11 cellular contexts compared by ENCODE assay signal in the genomic region with DNA sequence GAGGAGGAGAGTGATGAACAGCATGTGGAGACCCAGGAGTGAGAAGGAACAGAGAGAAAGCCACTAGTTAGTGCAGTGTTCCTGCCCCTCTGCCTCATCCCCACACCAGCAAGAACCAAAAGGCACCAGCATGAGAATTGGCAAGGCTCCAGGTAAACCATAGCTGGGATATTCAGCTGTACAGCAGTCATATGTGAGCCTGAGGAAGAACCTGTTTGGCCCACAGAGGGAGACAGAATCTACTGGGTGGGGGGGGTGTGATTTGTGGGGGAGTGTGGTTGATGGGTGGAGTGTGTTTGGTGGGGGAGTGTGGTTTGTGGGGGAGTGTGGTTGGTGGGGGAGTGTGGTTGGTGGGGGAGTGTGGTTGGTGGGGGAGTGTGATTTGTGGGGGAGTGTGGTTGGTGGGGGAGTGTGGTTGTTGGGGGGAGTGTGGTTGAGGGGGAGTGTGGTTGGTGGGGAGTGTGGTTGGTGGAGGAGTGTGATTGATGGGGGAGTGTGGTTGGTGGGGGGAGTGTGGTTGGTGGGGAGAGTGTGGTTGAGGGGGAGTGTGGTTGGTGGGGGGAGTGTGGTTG. TPM values are rescaled to one million over a fixed set of nuclear protein-coding genes. Genes with fewer than 3 reads are reported as not detected.
DNase-seq lines count a peak whose midpoint lies in the region; ATAC-seq and TF ChIP-seq lines count a peak whose summit lies in the region.
"Had no signal": no experiment of that assay in that cellular context is flagged by ENCODE, and none has a peak within 500 bp of the region (broad histone marks: within the 10 kb centered on the region; RNA-seq: fewer than 3 reads in every experiment).

No MANE protein-coding gene starts in this region.

- no peak overlapping the region for H3K18ac ChIP-seq in H9 (ENCODE audit: insufficient read length, low read depth, low read length)

- no peaks in the 10 kb centered on the region for H3K9me3 Mint-ChIP-seq in H9
- H3K9me3 Mint-ChIP-seq in activated CD8-positive, alpha-beta T cell treated with anti-CD3 and anti-CD28 coated beads, Interleukin-2, amount 10 ng/mL, durations not matched to agents 7 days and 5 days (ENCODE audit: insufficient read depth): peaks cover 6% of the 10 kb centered on the region

- POLR2A ChIA-PET in activated CD8-positive, alpha-beta T cell treated with anti-CD3 and anti-CD28 coated beads, Interleukin-2, amount 10 ng/mL, durations not matched to agents 7 days and 5 days (lab: Charles Lee): interaction anchor here (0.7 kb wide), 1 partner anchor 527 kb away, joined by 4 read pairs; no protein-coding TSS in a partner anchor

- H3T11ph ChIP-seq in H9 (ENCODE audit: low read length): no peak overlapping the region

- no peak overlapping the region for H3K14ac ChIP-seq in H9 (ENCODE audit: insufficient read depth, low read length)

- H3K79me1 ChIP-seq in H9 (ENCODE audit: insufficient read depth, low read depth, low read length, poor library complexity, severe bottlenecking): no peaks in the 10 kb centered on the region

- CTCF ChIA-PET in activated CD8-positive, alpha-beta T cell treated with anti-CD3 and anti-CD28 coated beads, Interleukin-2, amount 10 ng/mL, durations not matched to agents 7 days and 5 days (lab: Charles Lee): interaction anchor here (0.7 kb wide), 1 partner anchor 247 kb away, joined by 3 read pairs; no protein-coding TSS in a partner anchor

- H2BK5ac ChIP-seq in H9 (ENCODE audit: insufficient read length, low read length): no peak overlapping the region

- no peak overlapping the region for H3K23ac ChIP-seq in H9 (ENCODE audit: insufficient read length, low read depth, low read length)

- no peak overlapping the region for H3K4me3 Mint-ChIP-seq in H9
- peak overlapping the region; percentile 39 for H3K4me3 Mint-ChIP-seq in activated CD8-positive, alpha-beta T cell treated with anti-CD3 and anti-CD28 coated beads, Interleukin-2, amount 10 ng/mL, durations not matched to agents 7 days and 5 days

- no peaks in the 10 kb centered on the region for H3K9me3 ChIP-seq in H9 (ENCODE audit: control insufficient read depth, low read depth, low read length)
- H3K9me3 ChIP-seq: thyroid gland had no signal

- no peak overlapping the region for H2BK20ac ChIP-seq in H9 (ENCODE audit: low read depth, low read length, poor library complexity, severe bottlenecking)

- no peak overlapping the region for H3K56ac ChIP-seq in H9 (ENCODE audit: insufficient read length, low read depth, low read length)

- H4K5ac ChIP-seq in H9 (ENCODE audit: insufficient read length, low read depth, low read length): no peak overlapping the region

- H3K27ac ChIP-seq in H9 (ENCODE audit: insufficient read length, low read depth, low read length): no peak overlapping the region
- H3K27ac ChIP-seq in foreskin keratinocyte: peak overlapping the region; percentile 84
- H3K27ac ChIP-seq: HL-60, thyroid gland had no signal

- peaks cover 69 to 74% of the 10 kb centered on the region in 2 experiments for H3K4me1 Mint-ChIP-seq in H9
- peaks cover 11% of the 10 kb centered on the region for H3K4me1 Mint-ChIP-seq in activated CD8-positive, alpha-beta T cell treated with anti-CD3 and anti-CD28 coated beads, Interleukin-2, amount 10 ng/mL, durations not matched to agents 7 days and 5 days (ENCODE audit: low read depth)

- no peak overlapping the region for H4K91ac ChIP-seq in H9 (ENCODE audit: insufficient read length, low read depth, low read length)

- no peak overlapping the region for H2BK120ac ChIP-seq in H9 (ENCODE audit: low read depth, low read length, poor library complexity, severe bottlenecking)

- H3K23me2 ChIP-seq in H9 (ENCODE audit: insufficient read length, low read depth, low read length, poor library complexity, severe bottlenecking): no peaks in the 10 kb centered on the region

- H2BK12ac ChIP-seq in H9 (ENCODE audit: insufficient read length, low read depth, low read length): no peak overlapping the region

- no peaks in the 10 kb centered on the region for H3K27me3 Mint-ChIP-seq in H9 (ENCODE audit: low read depth)
- peaks cover 9% of the 10 kb centered on the region for H3K27me3 Mint-ChIP-seq in activated CD8-positive, alpha-beta T cell treated with anti-CD3 and anti-CD28 coated beads, Interleukin-2, amount 10 ng/mL, durations not matched to agents 7 days and 5 days (ENCODE audit: low read depth)

- peak overlapping the region in 2 of 3 experiments; percentile 3 to 44; a peak in 3 of 7 replicates for H3K27ac Mint-ChIP-seq in H9
- peak overlapping the region; percentile 62 for H3K27ac Mint-ChIP-seq in activated CD8-positive, alpha-beta T cell treated with anti-CD3 and anti-CD28 coated beads, Interleukin-2, amount 10 ng/mL, durations not matched to agents 7 days and 5 days

- H2AFZ ChIP-seq in H9 (ENCODE audit: low read length): no peak overlapping the region

- no peaks in the 10 kb centered on the region; the same call in 1 of the 2 replicates for H3K27me3 ChIP-seq in H9 (ENCODE audit: insufficient read depth, low read length)
- H3K27me3 ChIP-seq in foreskin keratinocyte: no peaks in the 10 kb centered on the region
- H3K27me3 ChIP-seq: thyroid gland had no signal

- DNase-seq in AG08396 (ENCODE audit: low spot score) (peak; percentile 74), H9 (no peak), foreskin keratinocyte (peak in 1 of 2 donors; percentile 75), GF-D8 (lab: John Stamatoyannopoulos, UW) (no peak), SIG-M5 treated with dmso at 0.1 percent for 504 hours (lab: John Stamatoyannopoulos, UW; ENCODE audit: unreplicated experiment) (no peak), occipital lobe (lab: John Stamatoyannopoulos, UW) (no peak)
- DNase-seq in activated CD8-positive, alpha-beta T cell treated with anti-CD3 and anti-CD28 coated beads, Interleukin-2, amount 10 ng/mL, durations not matched to agents 7 days and 5 days: no peak
- DNase-seq: retina had no signal

- ATAC-seq in activated CD8-positive, alpha-beta T cell treated with anti-CD3 and anti-CD28 coated beads, Interleukin-2, amount 10 ng/mL, durations not matched to agents 7 days and 5 days: no peak
- ATAC-seq in foreskin keratinocyte (no peak), HG03469 (IDR thresholded peaks at IDR 0.05; ENCODE audit: unreplicated experiment) (no peak)

- H3K4ac ChIP-seq in H9 (ENCODE audit: low read depth, low read length): no peak overlapping the region

- H3K79me2 ChIP-seq in H9 (ENCODE audit: insufficient read depth, low read length): peaks cover 2% of the 10 kb centered on the region; the same call in 1 of the 2 replicates

- H3K36me3 Mint-ChIP-seq in H9 (ENCODE audit: insufficient read depth in 1 of 3, low read depth in 3 of 3): peaks cover 0 to 17% (median 5%) of the 10 kb centered on the region in 3 experiments; a peak in 4 of 7 replicates
- H3K36me3 Mint-ChIP-seq in activated CD8-positive, alpha-beta T cell treated with anti-CD3 and anti-CD28 coated beads, Interleukin-2, amount 10 ng/mL, durations not matched to agents 7 days and 5 days (ENCODE audit: low read depth): peaks cover 28% of the 10 kb centered on the region

- H4K8ac ChIP-seq in H9 (replicated peaks; ENCODE audit: insufficient read length, low read depth, low read length): no peak overlapping the region

- no peaks in the 10 kb centered on the region for H4K20me1 ChIP-seq in H9 (ENCODE audit: control insufficient read depth, insufficient read depth, insufficient read length)

- TF ChIP-seq CTCF in H9 (conservative IDR thresholded peaks at IDR 0.05) (no peak), foreskin keratinocyte (conservative IDR thresholded peaks at IDR 0.05) (peak; percentile 55)

- H3K4me1 ChIP-seq in H9 (ENCODE audit: insufficient read depth, low read length) (peaks cover 8% of the 10 kb centered on the region; the same call in 1 of the 2 replicates), foreskin keratinocyte (peaks cover 58% of the 10 kb centered on the region)

- no peak overlapping the region for H2AK5ac ChIP-seq in H9 (ENCODE audit: insufficient read length, low read length)

- no peak overlapping the region for H3K9ac ChIP-seq in H9 (ENCODE audit: extremely low read depth, insufficient read length, low read length)

- H2BK15ac ChIP-seq in H9 (ENCODE audit: low read depth, low read length): no peak overlapping the region

- no peak overlapping the region for H3K4me2 ChIP-seq in H9 (ENCODE audit: insufficient read depth, insufficient read length, low read length)

RNA-seq across cellular contexts. Expression of a gene that starts 19.4 kb away (rescaled TPM):
- total RNA-seq in H9 (2021) (64.3 and 68.8 TPM in 2 replicates), foreskin keratinocyte (81.5 and 85.5 TPM in 2 replicates), occipital lobe (18.4 TPM)
- total RNA-seq in activated CD8-positive, alpha-beta T cell treated with anti-CD3 and anti-CD28 coated beads, Interleukin-2, amount 10 ng/mL, durations not matched to agents 7 days and 5 days: 10 to 100 TPM; 68.1 to 73.2 TPM
- polyA plus RNA-seq in foreskin keratinocyte: 51.5 and 53.7 TPM in 2 replicates

RNA-seq across cellular contexts. Expression of a gene that starts 45.6 kb away (rescaled TPM):
- total RNA-seq in H9 (2021) (63.3 and 66.6 TPM in 2 replicates), foreskin keratinocyte (27.9 and 31.6 TPM in 2 replicates), occipital lobe (6.1 TPM)
- total RNA-seq in activated CD8-positive, alpha-beta T cell treated with anti-CD3 and anti-CD28 coated beads, Interleukin-2, amount 10 ng/mL, durations not matched to agents 7 days and 5 days: 10 to 100 TPM; 11.6 to 20.0 TPM
- 20.4 and 22.8 TPM in 2 replicates for polyA plus RNA-seq in foreskin keratinocyte

RNA-seq across cellular contexts. Expression of a gene that starts 46.7 kb away (rescaled TPM):
- total RNA-seq in H9 (2021) (4.0 and 4.4 TPM in 2 replicates), foreskin keratinocyte (0.78 and 1.7 TPM in 2 replicates), occipital lobe (6.9 TPM)
- 1 to 10 TPM in 1 of 2 experiments, under 1 TPM in 1; 0.97 to 1.1 TPM for total RNA-seq in activated CD8-positive, alpha-beta T cell treated with anti-CD3 and anti-CD28 coated beads, Interleukin-2, amount 10 ng/mL, durations not matched to agents 7 days and 5 days
- polyA plus RNA-seq in foreskin keratinocyte: 0.38 and 0.91 TPM in 2 replicates

RNA-seq across cellular contexts. Expression of a gene that starts 50.3 kb away (rescaled TPM):
- total RNA-seq in H9 (2021) (0.31 and 0.61 TPM in 2 replicates), foreskin keratinocyte (not detected in 2 replicates), occipital lobe (0.62 TPM)
- under 1 TPM; 0.26 to 0.45 TPM for total RNA-seq in activated CD8-positive, alpha-beta T cell treated with anti-CD3 and anti-CD28 coated beads, Interleukin-2, amount 10 ng/mL, durations not matched to agents 7 days and 5 days
- 0.04 and 0.06 TPM in 2 replicates for polyA plus RNA-seq in foreskin keratinocyte
